10 cellular contexts compared by ENCODE assay signal in genomic region chr3:14472471-14473351, GRCh38.
DNase-seq lines count a peak whose midpoint lies in the region; ATAC-seq, FAIRE-seq and TF ChIP-seq lines count a peak whose summit lies in the region.
"Had no signal": no experiment of that assay in that cellular context is flagged by ENCODE, and none has a peak within 500 bp of the region (broad histone marks: within the 10 kb centered on the region; RNA-seq: fewer than 3 reads in every experiment).

No MANE protein-coding gene starts in this region.

- CTCF ChIA-PET in MCF 10A (lab: Yijun Ruan, JAX) = interaction anchor here (0.6 to 1.6 kb wide), 3 partner anchors 11 to 423 kb away, joined by 3 to 5 read pairs (median 4); no protein-coding TSS in a partner anchor

- TF ChIP-seq CTCF in MCF 10A (IDR thresholded peaks at IDR 0.05; ENCODE audit: unreplicated experiment) = no peak
- TF ChIP-seq CTCF in breast epithelium (IDR thresholded peaks at IDR 0.05) = no peak

- peak; percentile 19 to 35 for ATAC-seq in activated T-cell treated with anti-CD3 and anti-CD28 coated beads, Interleukin-2, amount 50 U/mL, for 4 hours
- ATAC-seq in GM21786 (IDR thresholded peaks at IDR 0.05; ENCODE audit: unreplicated experiment) = no peak
- no peak for ATAC-seq in GM18498 (IDR thresholded peaks at IDR 0.05; ENCODE audit: unreplicated experiment)

- no peaks in the 10 kb centered on the region for H3K4me1 ChIP-seq in breast epithelium
- no peaks in the 10 kb centered on the region for H3K4me1 ChIP-seq in urinary bladder (ENCODE audit: insufficient read depth)

- no peak overlapping the region for H3K4me3 ChIP-seq in breast epithelium
- H3K4me3 ChIP-seq in urinary bladder (ENCODE audit: low read depth, low read length) = no peak overlapping the region
- H3K4me3 ChIP-seq: SK-N-MC had no signal

- no peak for TF ChIP-seq POLR2A in breast epithelium (IDR thresholded peaks at IDR 0.05)

- no peaks in the 10 kb centered on the region for H3K27me3 ChIP-seq in breast epithelium

- peaks cover 7% of the 10 kb centered on the region for H3K36me3 Mint-ChIP-seq in MCF 10A (ENCODE audit: insufficient read depth, unreplicated experiment)
- H3K36me3 Mint-ChIP-seq in activated T-cell treated with anti-CD3 and anti-CD28 coated beads, Interleukin-2, amount 50 U/mL, for 4 hours (ENCODE audit: insufficient read depth) = peaks cover 31% of the 10 kb centered on the region

- 77% methylated on average over 22 of the region's 22 CpGs for WGBS in urinary bladder

- H3K36me3 ChIP-seq in breast epithelium (peaks cover 3% of the 10 kb centered on the region), urinary bladder (ENCODE audit: insufficient read depth) (no peaks in the 10 kb centered on the region)

- no peak overlapping the region for H3K4me3 Mint-ChIP-seq in MCF 10A (ENCODE audit: unreplicated experiment)
- H3K4me3 Mint-ChIP-seq in activated T-cell treated with anti-CD3 and anti-CD28 coated beads, Interleukin-2, amount 50 U/mL, for 4 hours = no peak overlapping the region

- H3K27ac ChIP-seq in breast epithelium (no peak overlapping the region), urinary bladder (ENCODE audit: low read depth) (peak overlapping the region; percentile 57)
- H3K27ac ChIP-seq: SK-N-MC had no signal

- no peaks in the 10 kb centered on the region for H3K27me3 Mint-ChIP-seq in MCF 10A (ENCODE audit: insufficient read depth, unreplicated experiment)
- no peaks in the 10 kb centered on the region for H3K27me3 Mint-ChIP-seq in activated T-cell treated with anti-CD3 and anti-CD28 coated beads, Interleukin-2, amount 50 U/mL, for 4 hours (ENCODE audit: low read depth)

- H3K4me1 Mint-ChIP-seq in MCF 10A (ENCODE audit: insufficient read depth, unreplicated experiment) = peaks cover 14% of the 10 kb centered on the region
- peaks cover 3% of the 10 kb centered on the region for H3K4me1 Mint-ChIP-seq in activated T-cell treated with anti-CD3 and anti-CD28 coated beads, Interleukin-2, amount 50 U/mL, for 4 hours (ENCODE audit: low read depth)

- BruUV-seq in MCF 10A (replicated peaks; lab: Mats Ljungman, UMichigan) = no TSS peak

- POLR2A ChIA-PET in MCF 10A (lab: Yijun Ruan, JAX) = interaction anchor here (0.6 to 1.5 kb wide), 2 partner anchors 11 to 15 kb away, joined by 3 read pairs; no protein-coding TSS in a partner anchor

- no peak for FAIRE-seq in frontal cortex (lab: Jason Lieb, UNC)

- no peaks in the 10 kb centered on the region for H3K9me3 Mint-ChIP-seq in MCF 10A (ENCODE audit: unreplicated experiment)
- H3K9me3 Mint-ChIP-seq in activated T-cell treated with anti-CD3 and anti-CD28 coated beads, Interleukin-2, amount 50 U/mL, for 4 hours = no peaks in the 10 kb centered on the region

- DNase-seq in MCF 10A (ENCODE audit: unreplicated experiment) (peak; percentile 88), breast epithelium (ENCODE audit: low spot score in 2 of 2) (no peak), islet precursor cell (peak; percentile 98), frontal cortex (ENCODE audit: low spot score in 2 of 2) (no peak)
- no peak for DNase-seq in activated T-cell treated with anti-CD3 and anti-CD28 coated beads, Interleukin-2, amount 50 U/mL, for 4 hours
- DNase-seq: DMS153 had no signal

- no peaks in the 10 kb centered on the region for H3K9me3 ChIP-seq in breast epithelium

- no peak overlapping the region for H3K27ac Mint-ChIP-seq in MCF 10A (ENCODE audit: low read depth, unreplicated experiment)

- intact Hi-C loops in MCF 10A (cut with micrococcal nuclease) (no loop called here), breast epithelium (cut with DNase I; ENCODE audit: low total_unique reads) (no loop called here)

Comparison
In these comparisons a context has a peak if more than half of its experiments do, and no peak if none do; other contexts are left out.
1. DNase-seq: peak in MCF 10A (single experiment) and islet precursor cell (single experiment); none in breast epithelium (0 of 2), activated T-cell treated with anti-CD3 and anti-CD28 coated beads, Interleukin-2, amount 50 U/mL, for 4 hours (single experiment) and frontal cortex (0 of 2).
2. ATAC-seq: peak in activated T-cell treated with anti-CD3 and anti-CD28 coated beads, Interleukin-2, amount 50 U/mL, for 4 hours (2 of 2); none in GM21786 (single experiment) and GM18498 (single experiment).